In the genomic region with DNA sequence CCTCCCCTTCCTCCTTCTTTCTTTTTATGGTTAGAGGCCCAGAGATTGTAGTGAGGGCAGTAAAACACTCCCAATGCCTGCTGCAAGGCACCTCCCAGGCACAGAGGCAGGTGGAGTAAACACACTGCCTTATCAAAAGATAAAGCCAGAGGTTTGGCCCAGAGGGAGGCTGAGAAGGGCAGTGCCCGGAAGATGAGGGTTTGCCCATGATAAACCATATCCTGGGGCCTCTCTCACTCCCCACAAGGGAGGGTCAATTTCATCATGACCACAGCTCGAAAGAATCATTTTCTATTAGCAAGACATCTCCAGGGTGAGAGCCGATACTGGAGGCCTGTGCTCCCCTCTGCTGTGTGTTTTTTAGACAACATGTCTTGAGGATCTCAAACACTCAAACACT, we compare ENCODE assay signal across 27 cellular contexts.
DNase-seq lines count a peak whose midpoint lies in the region; ATAC-seq, FAIRE-seq and TF ChIP-seq lines count a peak whose summit lies in the region.
"Had no signal": no experiment of that assay in that cellular context is flagged by ENCODE, and none has a peak within 500 bp of the region (broad histone marks: within the 10 kb centered on the region; RNA-seq: fewer than 3 reads in every experiment).

No MANE protein-coding gene starts in this region.

- peak in 1 of 2 experiments; percentile 16; a peak in 1 of 4 replicates for TF ChIP-seq RAD21 in K562 (CRISPR knock-in tag; conservative IDR thresholded peaks at IDR 0.05 in 1 of 2, IDR thresholded peaks at IDR 0.05 in 1 of 2)

- no peaks in the 10 kb centered on the region for H3K36me3 Mint-ChIP-seq in neural progenitor cell

- no peaks in the 10 kb centered on the region for H3K36me3 ChIP-seq in K562 (ENCODE audit: control insufficient read depth, insufficient read depth, low read length)
- H3K36me3 ChIP-seq in neural progenitor cell = no peaks in the 10 kb centered on the region
- H3K36me3 ChIP-seq: HAP-1, MG63, vagina, WERI-Rb-1 had no signal

- POLR2A ChIA-PET in K562 (lab: Yijun Ruan, JAX) = no interaction called here

- H3K4me3 ChIP-seq in K562 (no peak overlapping the region), neural progenitor cell (no peak overlapping the region)
- H3K4me3 ChIP-seq: A549, HAP-1, MG63, vagina had no signal

- BruUV-seq in K562 (replicated peaks; lab: Mats Ljungman, UMichigan) = no TSS peak

- 0 out of 2 replicates have a peak, but pooled peaks cover 4% of the 10 kb centered on the region for H3K9me3 ChIP-seq in K562 (replicated peaks; ENCODE audit: control insufficient read depth, insufficient read depth, low read depth, low read length)
- H3K9me3 ChIP-seq in neural progenitor cell (ENCODE audit: low read depth) = no peaks in the 10 kb centered on the region
- H3K9me3 ChIP-seq: MG63, vagina had no signal

- no peak for TF ChIP-seq POLR2A in K562 (conservative IDR thresholded peaks at IDR 0.05)

- H4K20me1 ChIP-seq in K562 (replicated peaks; ENCODE audit: control insufficient read depth, insufficient read depth, low read length) = no peaks in the 10 kb centered on the region
- no peaks in the 10 kb centered on the region for H4K20me1 ChIP-seq in neural progenitor cell (ENCODE audit: low read depth)

- no peak overlapping the region for H3K4me2 ChIP-seq in K562 (ENCODE audit: insufficient read depth, low read length)
- no peak overlapping the region for H3K4me2 ChIP-seq in neural progenitor cell
- H3K4me2 ChIP-seq: A549 had no signal

- no peak for TF ChIP-seq EP300 in K562 (IDR thresholded peaks at IDR 0.05; ENCODE audit: low read length)

- CTCF ChIA-PET in K562 (lab: Yijun Ruan, JAX; ENCODE audit: low intra/inter-chr PET ratio) = no interaction called here

- intact Hi-C loops in K562 (cut with micrococcal nuclease) (no loop called here), posterior cingulate gyrus (cut with DNase I) (no loop called here)

- no peak overlapping the region for H3K27ac ChIP-seq in K562 (ENCODE audit: extremely low read depth, low read depth, low read length)
- H3K27ac ChIP-seq in neural progenitor cell = no peak overlapping the region
- H3K27ac ChIP-seq: A549, vagina, WERI-Rb-1 had no signal

- no peaks in the 10 kb centered on the region for H3K4me1 Mint-ChIP-seq in neural progenitor cell
- H3K4me1 Mint-ChIP-seq: central memory CD8-positive, alpha-beta T cell had no signal

- no peaks in the 10 kb centered on the region for H3F3A ChIP-seq in neural progenitor cell (ENCODE audit: low read depth)

- in situ Hi-C loops in K562 (cut with MboI) = loop anchor here (10.0 kb wide), 1 partner anchor 1448 kb away; no protein-coding TSS in a partner anchor

- H2AFZ ChIP-seq in K562 (ENCODE audit: low read depth, low read length) = peak overlapping the region; percentile 74; the same call in 1 of the 2 replicates
- H2AFZ ChIP-seq in neural progenitor cell (replicated peaks) = peak overlapping the region; percentile 83

- H3K4me3 Mint-ChIP-seq in neural progenitor cell = no peak overlapping the region
- H3K4me3 Mint-ChIP-seq: central memory CD8-positive, alpha-beta T cell had no signal

- H3K27me3 ChIP-seq in K562 (ENCODE audit: control insufficient read depth in 2 of 2, insufficient read depth in 2 of 2, low read length in 2 of 2) = no peaks in the 10 kb centered on the region
- H3K27me3 ChIP-seq in neural progenitor cell = no peaks in the 10 kb centered on the region
- H3K27me3 ChIP-seq: MG63, vagina had no signal

- TF ChIP-seq CTCF in K562 (IDR thresholded peaks at IDR 0.05 in 2 of 3, conservative IDR thresholded peaks at IDR 0.05 in 1 of 3; ENCODE audit: insufficient read depth in 2 of 3, low read depth in 1 of 3, low read length in 3 of 3) = no peak
- TF ChIP-seq CTCF in neural progenitor cell (IDR thresholded peaks at IDR 0.05) = no peak
- no peak for TF ChIP-seq CTCF in GM10266 (IDR thresholded peaks at IDR 0.05; ENCODE audit: control insufficient read depth, insufficient read depth, low read depth, missing control alignments)

- peaks cover 26% of the 10 kb centered on the region for H3K9me3 Mint-ChIP-seq in neural progenitor cell

- H3K4me1 ChIP-seq in K562 (replicated peaks in 1 of 2; ENCODE audit: control insufficient read depth in 2 of 2, insufficient read depth in 2 of 2, low read length in 2 of 2) = peaks cover 0 to 4% of the 10 kb centered on the region in 2 experiments; a peak in 1 of 5 replicates
- no peaks in the 10 kb centered on the region for H3K4me1 ChIP-seq in neural progenitor cell
- H3K4me1 ChIP-seq: A549, HAP-1, vagina had no signal

- no peaks in the 10 kb centered on the region for H3K9me1 ChIP-seq in K562 (ENCODE audit: control insufficient read depth, insufficient read depth, low read length)

- DNase-seq in CMK (ENCODE audit: low read depth) (peak; percentile 70), NOMO-1 (lab: John Stamatoyannopoulos, UW; ENCODE audit: unreplicated experiment in 2 of 2) (peak; percentile 31 to 43), K562 (ENCODE audit: extremely low read depth in 1 of 4, low spot score in 3 of 4) (no peak), neural progenitor cell (ENCODE audit: low spot score) (no peak), posterior cingulate gyrus (no peak), GM10266 (ENCODE audit: extremely low spot score) (no peak)
- DNase-seq in activated effector memory CD4-positive, alpha-beta T cell treated with anti-CD3 and anti-CD28 coated beads, Interleukin-2, amount 50 U/mL, for 16 hours = no peak
- no peak for DNase-seq in activated naive CD4-positive, alpha-beta T cell treated with anti-CD3 and anti-CD28 coated beads, Interleukin-2, amount 50 U/mL, for 16 hours
- DNase-seq: activated CD4-positive, alpha-beta T cell treated with anti-CD3 and anti-CD28 coated beads, Interleukin-2, amount 50 U/mL, for 48 hours; activated naive CD4-positive, alpha-beta T cell; anterior cingulate cortex; C1 segment of cervical spinal cord; DMS 273 treated with DMSO at 0.1 percent for 48 hours; effector CD4-positive, alpha-beta T cell; MG63; NCI-H1930; NCI-H446 treated with DMSO at 0.1 percent for 48 hours; NK-92 treated with Interleukin-12 subunit alpha and Interleukin-12 subunit beta, amount 100 ng/mL, for 24 hours; stimulated activated CD4-positive, alpha-beta T cell treated with anti-CD3 and anti-CD28 coated beads, Interleukin-2, amount 100 ng/mL, for 48 hours; WERI-Rb-1 had no signal

- WGBS in K562 (ENCODE audit: insufficient coverage, low coverage, missing lambda C conversion rate) = 61% methylated on average over 3 of the region's 3 CpGs

- no peak for FAIRE-seq in K562 (lab: Jason Lieb, UNC)
- FAIRE-seq: A549, G401.6 had no signal

- no peak overlapping the region for H3K9ac ChIP-seq in K562 (ENCODE audit: insufficient read depth in 1 of 2, low read depth in 2 of 2, low read length in 2 of 2)
- no peak overlapping the region for H3K9ac ChIP-seq in neural progenitor cell

- H3K79me2 ChIP-seq in K562 (ENCODE audit: control insufficient read depth, insufficient read depth, low read length) (no peaks in the 10 kb centered on the region), neural progenitor cell (ENCODE audit: low read depth) (no peaks in the 10 kb centered on the region)

- H3K27ac Mint-ChIP-seq in neural progenitor cell = no peak overlapping the region

- H3K27me3 Mint-ChIP-seq in neural progenitor cell (ENCODE audit: insufficient read depth, low read depth) = no peaks in the 10 kb centered on the region
- H3K27me3 Mint-ChIP-seq: central memory CD8-positive, alpha-beta T cell had no signal

- no peak for ATAC-seq in K562
- ATAC-seq: A549, left lobe of liver, Right ventricle myocardium inferior had no signal

TF ChIP-seq in K562, 482 proteins besides CTCF, POLR2A, EP300 and RAD21 (continues in another document):
- no peak for TF ChIP-seq BDP1 (IDR thresholded peaks at IDR 0.05; ENCODE audit: insufficient read depth, insufficient read length)
- TF ChIP-seq ZBTB7A (IDR thresholded peaks at IDR 0.05; ENCODE audit: borderline replicate concordance, control insufficient read depth, low read depth, low read length) = no peak
- TF ChIP-seq, protein P1, sequence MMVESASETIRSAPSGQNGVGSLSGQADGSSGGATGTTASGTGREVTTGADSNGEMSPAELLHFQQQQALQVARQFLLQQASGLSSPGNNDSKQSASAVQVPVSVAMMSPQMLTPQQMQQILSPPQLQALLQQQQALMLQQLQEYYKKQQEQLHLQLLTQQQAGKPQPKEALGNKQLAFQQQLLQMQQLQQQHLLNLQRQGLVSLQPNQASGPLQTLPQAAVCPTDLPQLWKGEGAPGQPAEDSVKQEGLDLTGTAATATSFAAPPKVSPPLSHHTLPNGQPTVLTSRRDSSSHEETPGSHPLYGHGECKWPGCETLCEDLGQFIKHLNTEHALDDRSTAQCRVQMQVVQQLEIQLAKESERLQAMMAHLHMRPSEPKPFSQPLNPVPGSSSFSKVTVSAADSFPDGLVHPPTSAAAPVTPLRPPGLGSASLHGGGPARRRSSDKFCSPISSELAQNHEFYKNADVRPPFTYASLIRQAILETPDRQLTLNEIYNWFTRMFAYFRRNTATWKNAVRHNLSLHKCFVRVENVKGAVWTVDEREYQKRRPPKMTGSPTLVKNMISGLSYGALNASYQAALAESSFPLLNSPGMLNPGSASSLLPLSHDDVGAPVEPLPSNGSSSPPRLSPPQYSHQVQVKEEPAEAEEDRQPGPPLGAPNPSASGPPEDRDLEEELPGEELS (CRISPR knock-in tag; IDR thresholded peaks at IDR 0.05; ENCODE audit: borderline replicate concordance) = no peak
- TF ChIP-seq PTBP1 (IDR thresholded peaks at IDR 0.05; ENCODE audit: low read depth, low read length) = no peak
- TF ChIP-seq, protein P2, sequence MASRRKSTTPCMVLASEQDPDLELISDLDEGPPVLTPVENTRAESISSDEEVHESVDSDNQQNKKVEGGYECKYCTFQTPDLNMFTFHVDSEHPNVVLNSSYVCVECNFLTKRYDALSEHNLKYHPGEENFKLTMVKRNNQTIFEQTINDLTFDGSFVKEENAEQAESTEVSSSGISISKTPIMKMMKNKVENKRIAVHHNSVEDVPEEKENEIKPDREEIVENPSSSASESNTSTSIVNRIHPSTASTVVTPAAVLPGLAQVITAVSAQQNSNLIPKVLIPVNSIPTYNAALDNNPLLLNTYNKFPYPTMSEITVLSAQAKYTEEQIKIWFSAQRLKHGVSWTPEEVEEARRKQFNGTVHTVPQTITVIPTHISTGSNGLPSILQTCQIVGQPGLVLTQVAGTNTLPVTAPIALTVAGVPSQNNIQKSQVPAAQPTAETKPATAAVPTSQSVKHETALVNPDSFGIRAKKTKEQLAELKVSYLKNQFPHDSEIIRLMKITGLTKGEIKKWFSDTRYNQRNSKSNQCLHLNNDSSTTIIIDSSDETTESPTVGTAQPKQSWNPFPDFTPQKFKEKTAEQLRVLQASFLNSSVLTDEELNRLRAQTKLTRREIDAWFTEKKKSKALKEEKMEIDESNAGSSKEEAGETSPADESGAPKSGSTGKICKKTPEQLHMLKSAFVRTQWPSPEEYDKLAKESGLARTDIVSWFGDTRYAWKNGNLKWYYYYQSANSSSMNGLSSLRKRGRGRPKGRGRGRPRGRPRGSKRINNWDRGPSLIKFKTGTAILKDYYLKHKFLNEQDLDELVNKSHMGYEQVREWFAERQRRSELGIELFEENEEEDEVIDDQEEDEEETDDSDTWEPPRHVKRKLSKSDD (conservative IDR thresholded peaks at IDR 0.05; ENCODE audit: low read length) = no peak
- TF ChIP-seq HCFC1 (IDR thresholded peaks at IDR 0.05; ENCODE audit: low read depth, low read length) = no peak

Comparison
In these comparisons a context has a peak if more than half of its experiments do, and no peak if none do; other contexts are left out.
1. DNase-seq: peak in CMK (single experiment) and NOMO-1 (2 of 2); none in K562 (0 of 4), neural progenitor cell (single experiment), posterior cingulate gyrus (0 of 10), activated effector memory CD4-positive, alpha-beta T cell treated with anti-CD3 and anti-CD28 coated beads, Interleukin-2, amount 50 U/mL, for 16 hours (single experiment), activated naive CD4-positive, alpha-beta T cell treated with anti-CD3 and anti-CD28 coated beads, Interleukin-2, amount 50 U/mL, for 16 hours (single experiment) and GM10266 (single experiment).